Comparison of ENCODE assay signal across 9 cellular contexts in genomic region chr1:110524311-110525249, GRCh38. TPM values are rescaled to one million over a fixed set of nuclear protein-coding genes. Genes with fewer than 3 reads are reported as not detected.
A peak's percentile ranks its signal among the peaks of the same experiment; 100 is the strongest.
DNase-seq lines count a peak whose midpoint lies in the region; ATAC-seq and TF ChIP-seq lines count a peak whose summit lies in the region.
"Had no signal": no experiment of that assay in that cellular context is flagged by ENCODE, and none has a peak within 500 bp of the region (broad histone marks: within the 10 kb centered on the region; RNA-seq: fewer than 3 reads in every experiment).

No MANE protein-coding gene starts in this region.

- H3K27me3 ChIP-seq in Caco-2 (replicated peaks; ENCODE audit: control insufficient read depth, insufficient read depth, low read length) (no peaks in the 10 kb centered on the region), Peyer's patch (no peaks in the 10 kb centered on the region)
- H3K27me3 ChIP-seq: SJSA1 had no signal

- DNase-seq in Caco-2 (peak; percentile 42 to 44), Peyer's patch (peak; percentile 20 to 61 (median 55)), glomerular visceral epithelial cell (ENCODE audit: extremely low spot score) (peak; percentile 24), retinal pigment epithelial cell (ENCODE audit: low read depth) (no peak), T1000 (lab: John Stamatoyannopoulos, UW) (no peak)
- peak; percentile 52 for DNase-seq in Jurkat, Clone E6-1 (ENCODE audit: low read depth, low spot score)
- peak; percentile 81 for DNase-seq in activated effector memory CD4-positive, alpha-beta T cell treated with anti-CD3 and anti-CD28 coated beads, Interleukin-2, amount 50 U/mL, for 16 hours

- CTCF ChIA-PET in Caco-2 (lab: Charles Lee): interaction anchor here (0.7 kb wide), 1 partner anchor 28 kb away, joined by 7 read pairs; no protein-coding TSS in a partner anchor

- H3K4me1 ChIP-seq in Caco-2: no peaks in the 10 kb centered on the region
- H3K4me1 ChIP-seq in Peyer's patch: peaks cover 0 to 5% (median 0%) of the 10 kb centered on the region in 4 donors
- H3K4me1 ChIP-seq: SJSA1 had no signal

- POLR2A ChIA-PET in Caco-2 (lab: Charles Lee): no interaction called here

- no peak for ATAC-seq in HG02981 (IDR thresholded peaks at IDR 0.05; ENCODE audit: unreplicated experiment)

- no peaks in the 10 kb centered on the region for H3K9me3 ChIP-seq in Caco-2
- H3K9me3 ChIP-seq in Peyer's patch: no peaks in the 10 kb centered on the region
- H3K9me3 ChIP-seq: SJSA1 had no signal

- intact Hi-C loops in Caco-2 (cut with micrococcal nuclease; ENCODE audit: unreplicated experiment): loop anchor here (1.0 to 10.0 kb wide), 2 partner anchors 91 to 260 kb away; no protein-coding TSS in a partner anchor

- TF ChIP-seq CTCF in Caco-2 (IDR thresholded peaks at IDR 0.05; ENCODE audit: insufficient read depth in 1 of 2, low read depth in 1 of 2, low read length in 1 of 2, severe bottlenecking in 1 of 2, unreplicated experiment in 1 of 2): peak; percentile 57 to 64
- TF ChIP-seq CTCF in Peyer's patch (IDR thresholded peaks at IDR 0.05): peak; percentile 18 to 55 (median 50)
- TF ChIP-seq CTCF in retinal pigment epithelial cell (conservative IDR thresholded peaks at IDR 0.05; ENCODE audit: low read depth, low read length): peak; percentile 78

- no peak for TF ChIP-seq POLR2A in Peyer's patch (IDR thresholded peaks at IDR 0.05)

- no peaks in the 10 kb centered on the region for H3K36me3 Mint-ChIP-seq in Caco-2 (ENCODE audit: insufficient read depth, unreplicated experiment)

- H3K36me3 ChIP-seq in Caco-2 (ENCODE audit: control insufficient read depth, insufficient read depth, low read length) (no peaks in the 10 kb centered on the region), Peyer's patch (no peaks in the 10 kb centered on the region)
- H3K36me3 ChIP-seq: SJSA1 had no signal

- no peaks in the 10 kb centered on the region for H3K9me3 Mint-ChIP-seq in Caco-2 (ENCODE audit: unreplicated experiment)

- H3K4me3 ChIP-seq in Caco-2 (ENCODE audit: low read depth, low read length) (no peak overlapping the region), Peyer's patch (no peak overlapping the region), retinal pigment epithelial cell (ENCODE audit: low read length) (no peak overlapping the region)
- no peak overlapping the region for H3K4me3 ChIP-seq in Jurkat, Clone E6-1 (ENCODE audit: low read length)
- H3K4me3 ChIP-seq: SJSA1 had no signal

- H3K4me3 Mint-ChIP-seq in Caco-2 (ENCODE audit: unreplicated experiment): no peak overlapping the region

- H3K27ac ChIP-seq in Peyer's patch: no peak overlapping the region
- H3K27ac ChIP-seq: SJSA1 had no signal

- no TSS peak for BruUV-seq in Caco-2 (replicated peaks; lab: Mats Ljungman, UMichigan)

- peaks cover 9% of the 10 kb centered on the region for H3K27me3 Mint-ChIP-seq in Caco-2 (ENCODE audit: insufficient read depth, unreplicated experiment)

- H3K27ac Mint-ChIP-seq in Caco-2 (ENCODE audit: unreplicated experiment): no peak overlapping the region

- no peaks in the 10 kb centered on the region for H3K4me1 Mint-ChIP-seq in Caco-2 (ENCODE audit: low read depth, unreplicated experiment)

RNA-seq across cellular contexts. Expression of gene KCNA10, which starts 5.6 kb away (rescaled TPM):
- total RNA-seq in Caco-2 (2022) (not detected in 2 replicates), Peyer's patch (not detected)
- polyA plus RNA-seq in Jurkat, Clone E6-1 (2012; ENCODE audit: insufficient read depth, insufficient read length): not detected
- total RNA-seq: SJSA1 had no signal

Comparison
In these comparisons a context has a peak if more than half of its experiments do, and no peak if none do; other contexts are left out.
1. DNase-seq: peak in Caco-2 (2 of 2), Jurkat, Clone E6-1 (single experiment), Peyer's patch (3 of 3), activated effector memory CD4-positive, alpha-beta T cell treated with anti-CD3 and anti-CD28 coated beads, Interleukin-2, amount 50 U/mL, for 16 hours (single experiment) and glomerular visceral epithelial cell (single experiment); none in retinal pigment epithelial cell (single experiment) and T1000 (single experiment).
2. Peak in every context shown above with its lines, with median percentiles within 50 percentile points of each other: CTCF ChIP-seq.